In the genomic region with DNA sequence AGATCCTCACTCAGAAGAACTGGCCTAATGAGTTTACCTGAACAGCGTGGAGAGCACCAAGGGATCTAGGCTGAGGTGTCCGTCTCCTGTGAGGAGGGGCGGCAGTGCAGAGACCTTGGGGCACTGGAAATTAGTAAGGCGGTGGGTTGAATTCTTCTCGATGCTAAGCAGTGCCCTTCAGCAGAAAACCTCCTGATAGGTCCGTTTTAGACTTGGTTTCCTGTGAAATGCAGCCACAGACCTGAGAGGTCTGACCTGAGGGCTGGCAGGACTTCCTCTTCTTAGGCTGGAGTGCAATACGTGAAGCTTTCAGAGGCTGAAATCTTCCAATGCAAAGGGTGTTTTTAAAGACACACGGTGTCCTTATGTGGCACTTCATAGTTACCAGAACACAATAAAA, we compare ENCODE assay signal across 11 cellular contexts. TPM values are rescaled to one million over a fixed set of nuclear protein-coding genes. Genes with fewer than 3 reads are reported as not detected.
DNase-seq lines count a peak whose midpoint lies in the region; ATAC-seq, FAIRE-seq and TF ChIP-seq lines count a peak whose summit lies in the region.
"Had no signal": no experiment of that assay in that cellular context is flagged by ENCODE, and none has a peak within 500 bp of the region (broad histone marks: within the 10 kb centered on the region; RNA-seq: fewer than 3 reads in every experiment).

A gene with protein sequence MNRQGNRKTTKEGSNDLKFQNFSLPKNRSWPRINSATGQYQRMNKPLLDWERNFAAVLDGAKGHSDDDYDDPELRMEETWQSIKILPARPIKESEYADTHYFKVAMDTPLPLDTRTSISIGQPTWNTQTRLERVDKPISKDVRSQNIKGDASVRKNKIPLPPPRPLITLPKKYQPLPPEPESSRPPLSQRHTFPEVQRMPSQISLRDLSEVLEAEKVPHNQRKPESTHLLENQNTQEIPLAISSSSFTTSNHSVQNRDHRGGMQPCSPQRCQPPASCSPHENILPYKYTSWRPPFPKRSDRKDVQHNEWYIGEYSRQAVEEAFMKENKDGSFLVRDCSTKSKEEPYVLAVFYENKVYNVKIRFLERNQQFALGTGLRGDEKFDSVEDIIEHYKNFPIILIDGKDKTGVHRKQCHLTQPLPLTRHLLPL (minus strand): TSS at position 138 of the 400 bp plus-strand sequence. CDS start 16,899 bp downstream, outside the sequence.

- no TSS peak for BruUV-seq in IMR-90 (replicated peaks; lab: Mats Ljungman, UMichigan)
- no TSS peak for BruUV-seq in HepG2 (replicated peaks; lab: Mats Ljungman, UMichigan)

- H3K9me1 ChIP-seq in IMR-90 (ENCODE audit: insufficient read depth, low read length) = no peaks in the 10 kb centered on the region

- no peak for TF ChIP-seq RAD21 in IMR-90 (IDR thresholded peaks at IDR 0.05; ENCODE audit: low read length)
- no peak for TF ChIP-seq RAD21 in HepG2 (CRISPR knock-in tag; IDR thresholded peaks at IDR 0.05)

- dilution Hi-C loops in IMR-90 (cut with HindIII; ENCODE audit: low sequenced_read_pairs, unreplicated experiment) = no loop called here

- H3K27me3 ChIP-seq in IMR-90 (ENCODE audit: control insufficient read depth, insufficient read depth, low read length) (no peaks in the 10 kb centered on the region), HepG2 (ENCODE audit: control insufficient read depth in 1 of 2, insufficient read depth in 2 of 2, low read length in 2 of 2) (no peaks in the 10 kb centered on the region), BE2C (no peaks in the 10 kb centered on the region)
- H3K27me3 ChIP-seq: ovary had no signal

- no peaks in the 10 kb centered on the region for H3K9me3 ChIP-seq in IMR-90 (ENCODE audit: control insufficient read depth, insufficient read depth, low read length)
- H3K9me3 ChIP-seq in HepG2 (ENCODE audit: low read length) = no peaks in the 10 kb centered on the region
- H3K9me3 ChIP-seq in BE2C = no peaks in the 10 kb centered on the region
- H3K9me3 ChIP-seq: ovary had no signal

- TF ChIP-seq POLR2A in GM19193 (IDR thresholded peaks at IDR 0.05; ENCODE audit: extremely low read depth, insufficient read depth, insufficient read length) (peak; percentile 71), IMR-90 (IDR thresholded peaks at IDR 0.05; ENCODE audit: low read depth, low read length) (no peak), HepG2 (IDR thresholded peaks at IDR 0.05; ENCODE audit: insufficient read depth in 1 of 2, low read depth in 2 of 2, low read length in 2 of 2) (no peak)

- no peak within 1 kb of the TSS for H2BK15ac ChIP-seq in IMR-90 (ENCODE audit: low read depth, low read length)

- in situ Hi-C loops in IMR-90 (cut with MboI; ENCODE audit: low sequenced_read_pairs) = no loop called here
- in situ Hi-C loops in HepG2 (cut with HindIII; ENCODE audit: extremely low pct_ligation_motif_present, low pct_unique_long_range_greater_than_20kb) = no loop called here

- H3K36me3 Mint-ChIP-seq in activated T-helper 17 cell treated with anti-CD3 and anti-CD28 coated beads, Interleukin-2, amount 50 U/mL, for 72 hours (ENCODE audit: low read depth) = no peaks in the 10 kb centered on the region

- H3K4me1 ChIP-seq in IMR-90 (ENCODE audit: control insufficient read depth, insufficient read depth, low read length) = no peaks in the 10 kb centered on the region
- no peaks in the 10 kb centered on the region for H3K4me1 ChIP-seq in HepG2 (ENCODE audit: insufficient read depth, low read length)
- H3K4me1 ChIP-seq in BE2C = no peaks in the 10 kb centered on the region

- WGBS in IMR-90 (ENCODE audit: extremely low coverage in 2 of 2, insufficient read length in 1 of 2), 2 experiments = 87% methylated on average over 4 of the region's 8 CpGs; no CpG with 5 or more reads in 1 of the 2 experiments
- WGBS in HepG2 (ENCODE audit: low lambda C conversion rate) = 19% methylated on average over 8 of the region's 8 CpGs

- no peak for FAIRE-seq in HepG2 (lab: Jason Lieb, UNC)

- no peak within 1 kb of the TSS for H3K9ac ChIP-seq in IMR-90 (ENCODE audit: low read depth, low read length)
- no peak within 1 kb of the TSS for H3K9ac ChIP-seq in HepG2 (ENCODE audit: insufficient read depth, low read depth, low read length)

- H3K4me3 ChIP-seq in IMR-90 (ENCODE audit: insufficient read depth, low read depth, low read length) = no peak within 1 kb of the TSS
- H3K4me3 ChIP-seq in HepG2 (replicated peaks in 1 of 3; ENCODE audit: insufficient read depth in 1 of 3, low read depth in 2 of 3, low read length in 3 of 3) = no peak within 1 kb of the TSS
- no peak within 1 kb of the TSS for H3K4me3 ChIP-seq in BE2C (ENCODE audit: low read depth, low read length)
- H3K4me3 ChIP-seq: ovary had no signal

- CTCF ChIA-PET in IMR-90 (lab: Yijun Ruan, JAX) (interaction anchor here (1.0 kb wide), 1 partner anchor 16 kb away, joined by 4 read pairs; no protein-coding TSS in a partner anchor), HepG2 (lab: Yijun Ruan, JAX; ENCODE audit: low intra/inter-chr PET ratio, low total read pairs) (no interaction called here)

- peak within 1 kb of the TSS; percentile 8 for H2AFZ ChIP-seq in IMR-90 (replicated peaks; ENCODE audit: low read length, poor library complexity)
- H2AFZ ChIP-seq in HepG2 (ENCODE audit: low read length) = no peak within 1 kb of the TSS

- no peak within 1 kb of the TSS for H3K4me3 Mint-ChIP-seq in activated T-helper 17 cell treated with anti-CD3 and anti-CD28 coated beads, Interleukin-2, amount 50 U/mL, for 72 hours

- DNase-seq in GDM1 (lab: John Stamatoyannopoulos, UW) = peak; percentile 78
- DNase-seq in IMR-90 = no peak
- DNase-seq in HepG2 (ENCODE audit: low spot score) = no peak
- no peak for DNase-seq in BE2C
- no peak for DNase-seq in NCI-H1694 treated with DMSO at 0.1 percent for 48 hours (lab: John Stamatoyannopoulos, UW)
- DNase-seq: effector memory CD4-positive, alpha-beta T cell; ovary had no signal

- no peak within 1 kb of the TSS for H3K56ac ChIP-seq in IMR-90 (ENCODE audit: extremely low read depth, insufficient read depth, low read length)

- H4K91ac ChIP-seq in IMR-90 (ENCODE audit: insufficient read depth, low read depth, low read length) = no peak within 1 kb of the TSS

- H4K20me1 ChIP-seq in IMR-90 (ENCODE audit: insufficient read depth, low read length) (no peaks in the 10 kb centered on the region), HepG2 (ENCODE audit: insufficient read depth, low read length) (no peaks in the 10 kb centered on the region)

- no peak within 1 kb of the TSS for H3K18ac ChIP-seq in IMR-90 (ENCODE audit: low read depth, low read length)

- no peak within 1 kb of the TSS for H2BK20ac ChIP-seq in IMR-90 (ENCODE audit: low read depth, low read length)

- H3K4me1 Mint-ChIP-seq in activated T-helper 17 cell treated with anti-CD3 and anti-CD28 coated beads, Interleukin-2, amount 50 U/mL, for 72 hours = no peaks in the 10 kb centered on the region

- no peaks in the 10 kb centered on the region for H3K79me1 ChIP-seq in IMR-90 (ENCODE audit: low read depth in 1 of 2, low read length in 2 of 2)

- H3K27ac ChIP-seq in IMR-90 (ENCODE audit: insufficient read depth, low read length) (no peak within 1 kb of the TSS), HepG2 (ENCODE audit: extremely low read length, insufficient read depth, low read length) (no peak within 1 kb of the TSS)
- H3K27ac ChIP-seq: ovary had no signal

- peak within 1 kb of the TSS; percentile 68 for H2AK9ac ChIP-seq in IMR-90 (replicated peaks; ENCODE audit: low read depth, low read length, poor library complexity)

- H3K36me3 ChIP-seq in IMR-90 (ENCODE audit: control insufficient read depth, insufficient read depth, low read length) (no peaks in the 10 kb centered on the region), HepG2 (replicated peaks in 1 of 2; ENCODE audit: control insufficient read depth in 1 of 2, insufficient read depth in 2 of 2, low read length in 2 of 2) (no peaks in the 10 kb centered on the region), BE2C (no peaks in the 10 kb centered on the region)
- H3K36me3 ChIP-seq: ovary had no signal

- ATAC-seq in HG02798 (IDR thresholded peaks at IDR 0.05; ENCODE audit: poor library complexity, unreplicated experiment) (peak; percentile 85), IMR-90 (ENCODE audit: low read depth) (no peak), HepG2 (no peak)
- ATAC-seq in activated T-helper 17 cell treated with anti-CD3 and anti-CD28 coated beads, Interleukin-2, amount 50 U/mL, for 72 hours (replicated peaks) = no peak

- H3K9me3 Mint-ChIP-seq in activated T-helper 17 cell treated with anti-CD3 and anti-CD28 coated beads, Interleukin-2, amount 50 U/mL, for 72 hours = no peaks in the 10 kb centered on the region

- TF ChIP-seq EP300 in HepG2 (IDR thresholded peaks at IDR 0.05; ENCODE audit: low read depth in 2 of 2, low read length in 2 of 2) (no peak), HepG2 (CRISPR knock-in tag; IDR thresholded peaks at IDR 0.05; ENCODE audit: borderline replicate concordance) (no peak)

- H2AK5ac ChIP-seq in IMR-90 (ENCODE audit: low read depth, low read length) = no peak within 1 kb of the TSS

- no peak within 1 kb of the TSS for H3K4me2 ChIP-seq in IMR-90 (ENCODE audit: low read depth, low read length)
- H3K4me2 ChIP-seq in HepG2 (ENCODE audit: low read depth, low read length) = no peak within 1 kb of the TSS

- no peaks in the 10 kb centered on the region for H3K27me3 Mint-ChIP-seq in activated T-helper 17 cell treated with anti-CD3 and anti-CD28 coated beads, Interleukin-2, amount 50 U/mL, for 72 hours

- H3K14ac ChIP-seq in IMR-90 (replicated peaks; ENCODE audit: low read depth, low read length) = no peak within 1 kb of the TSS

- no peak within 1 kb of the TSS for H3K23ac ChIP-seq in IMR-90 (ENCODE audit: low read depth, low read length)

- no peak within 1 kb of the TSS for H2BK120ac ChIP-seq in IMR-90 (ENCODE audit: low read depth, low read length)

- H4K8ac ChIP-seq in IMR-90 (ENCODE audit: low read depth in 2 of 2, low read length in 2 of 2) = no peak within 1 kb of the TSS

- TF ChIP-seq CTCF in IMR-90 (conservative IDR thresholded peaks at IDR 0.05; ENCODE audit: low read depth, low read length) (no peak), HepG2 (CRISPR knock-in tag; IDR thresholded peaks at IDR 0.05) (no peak), BE2C (IDR thresholded peaks at IDR 0.05; ENCODE audit: low read depth, low read length) (no peak)

- H3K4ac ChIP-seq in IMR-90 (ENCODE audit: low read depth, low read length) = no peak within 1 kb of the TSS

- intact Hi-C loops in IMR-90 (cut with micrococcal nuclease) (no loop called here), HepG2 (cut with micrococcal nuclease; ENCODE audit: unreplicated experiment) (no loop called here)

- H2BK5ac ChIP-seq in IMR-90 (ENCODE audit: low read depth, low read length, poor library complexity, severe bottlenecking) = no peak within 1 kb of the TSS

- POLR2A ChIA-PET in IMR-90 (lab: Charles Lee; ENCODE audit: unreplicated experiment) (no interaction called here), HepG2 (lab: Yijun Ruan, JAX) (no interaction called here)

- H4K5ac ChIP-seq in IMR-90 (ENCODE audit: low read depth, low read length) = no peak within 1 kb of the TSS

- no peaks in the 10 kb centered on the region for H3K79me2 ChIP-seq in HepG2 (ENCODE audit: insufficient read depth, low read length)

- no peak within 1 kb of the TSS for H3K27ac Mint-ChIP-seq in activated T-helper 17 cell treated with anti-CD3 and anti-CD28 coated beads, Interleukin-2, amount 50 U/mL, for 72 hours

RNA-seq across cellular contexts. Expression of the gene that starts here (rescaled TPM):
- total RNA-seq in IMR-90 (2012; rRNA removed) = not detected in 2 replicates
- not detected in 2 replicates for polyA plus RNA-seq in IMR-90 (2012; rRNA removed)
- polyA plus RNA-seq in IMR-90 (2012; cell fraction: cytosol; rRNA removed) = not detected in 2 replicates
- polyA plus RNA-seq in IMR-90 (2012; cell fraction: nucleus; rRNA removed; ENCODE audit: low replicate concordance) = not detected in 2 replicates
- not detected in 2 replicates for total RNA-seq in HepG2 (2016; rRNA removed; fragmentation: Illumina TruSeq; extraction: Trizol)
- not detected in 2 replicates for total RNA-seq in HepG2 (2016; cell fraction: cytosol; rRNA removed; fragmentation: Illumina TruSeq; extraction: Trizol; ENCODE audit: low read depth)
- total RNA-seq in HepG2 (2016; cell fraction: insoluble cytoplasmic fraction; rRNA removed; fragmentation: Illumina TruSeq; extraction: Trizol) = not detected in 2 replicates
- total RNA-seq in HepG2 (2016; cell fraction: membrane; rRNA removed; fragmentation: Illumina TruSeq; extraction: Trizol) = not detected in 2 replicates
- total RNA-seq in HepG2 (2016; cell fraction: nucleus; rRNA removed; fragmentation: Illumina TruSeq; extraction: Trizol) = not detected in 2 replicates
- not detected in 2 replicates for polyA plus RNA-seq in HepG2 (2011; rRNA removed)
- polyA plus RNA-seq in HepG2 (2011; cell fraction: cytosol; rRNA removed) = not detected in 2 replicates
- not detected in 2 replicates for polyA plus RNA-seq in HepG2 (2011; cell fraction: nucleus; rRNA removed)
- polyA plus RNA-seq in HepG2 (2012) = not detected in 2 replicates
- polyA plus RNA-seq in HepG2 (2016; cell fraction: cytosol; fragmentation: Illumina TruSeq; extraction: Trizol; ENCODE audit: low read depth) = not detected in 2 replicates
- not detected in 2 replicates for polyA plus RNA-seq in HepG2 (2016; cell fraction: insoluble cytoplasmic fraction; fragmentation: Illumina TruSeq; extraction: Trizol; ENCODE audit: low read depth)
- not detected in 2 replicates for polyA plus RNA-seq in HepG2 (2016; cell fraction: membrane; fragmentation: Illumina TruSeq; extraction: Trizol; ENCODE audit: low read depth)
- not detected in 2 replicates for polyA plus RNA-seq in HepG2 (2016; cell fraction: nucleus; fragmentation: Illumina TruSeq; extraction: Trizol; ENCODE audit: insufficient read depth, low read depth)
- not detected in 2 replicates for polyA minus RNA-seq in HepG2 (2011; rRNA and poly(A)+ RNA removed; ENCODE audit: low replicate concordance)
- polyA minus RNA-seq in HepG2 (2011; cell fraction: cytosol; rRNA and poly(A)+ RNA removed) = not detected in 2 replicates
- polyA minus RNA-seq in HepG2 (2011; cell fraction: nucleus; rRNA and poly(A)+ RNA removed) = not detected in 2 replicates
- polyA plus RNA-seq in BE2C (2012; ENCODE audit: insufficient read depth, insufficient read length, low read depth) = 0.77 TPM
- not detected for total RNA-seq in activated T-helper 17 cell treated with anti-CD3 and anti-CD28 coated beads, Interleukin-2, amount 50 U/mL, for 72 hours
- total RNA-seq: H4 had no signal
